Comparison of ENCODE assay signal across 17 cellular contexts in genomic region chr1:184088037-184088436, GRCh38. TPM values are rescaled to one million over a fixed set of nuclear protein-coding genes. Genes with fewer than 3 reads are reported as not detected.
DNase-seq lines count a peak whose midpoint lies in the region; ATAC-seq and TF ChIP-seq lines count a peak whose summit lies in the region.
"Had no signal": no experiment of that assay in that cellular context is flagged by ENCODE, and none has a peak within 500 bp of the region (broad histone marks: within the 10 kb centered on the region; RNA-seq: fewer than 3 reads in every experiment).

No MANE protein-coding gene starts in this region.

- DNase-seq in WTC11 (ENCODE audit: low spot score) (no peak), mesenchymal stem cell (no peak), neuronal stem cell (ENCODE audit: low spot score) (no peak), A172 (ENCODE audit: low spot score) (no peak), EL (no peak), trophoblast cell (no peak)
- DNase-seq: Caco-2; CD4-positive, CD25-positive, alpha-beta regulatory T cell; CD8-positive, alpha-beta T cell; DMS153; DMS79; GF-D8; GOT3; HCEC 1CT had no signal

- H3K9me3 ChIP-seq in mesenchymal stem cell (ENCODE audit: control insufficient read depth, low read length) (peaks cover 7% of the 10 kb centered on the region), neuronal stem cell (replicated peaks in 1 of 2; ENCODE audit: control insufficient read depth in 2 of 2, insufficient read depth in 1 of 2, low read depth in 1 of 2, low read length in 2 of 2) (peaks cover 0 to 2% of the 10 kb centered on the region in 2 donors), trophoblast cell (ENCODE audit: insufficient read depth, low read depth, low read length) (no peaks in the 10 kb centered on the region)
- H3K9me3 ChIP-seq: BLaER1, Caco-2 had no signal

- no peak overlapping the region for H3K14ac ChIP-seq in mesenchymal stem cell (ENCODE audit: low read length in 2 of 2)
- no peak overlapping the region for H3K14ac ChIP-seq in neuronal stem cell (ENCODE audit: low read length)
- H3K14ac ChIP-seq in trophoblast cell (ENCODE audit: low read length): no peak overlapping the region

- H4K8ac ChIP-seq in mesenchymal stem cell (ENCODE audit: low read length) (peak overlapping the region; percentile 73), neuronal stem cell (ENCODE audit: low read depth, low read length) (no peak overlapping the region), trophoblast cell (ENCODE audit: low read depth, low read length) (no peak overlapping the region)

- H3K4me1 ChIP-seq in mesenchymal stem cell (ENCODE audit: control insufficient read depth, insufficient read depth, low read depth, low read length) (no peaks in the 10 kb centered on the region), neuronal stem cell (ENCODE audit: control insufficient read depth in 2 of 2, insufficient read depth in 1 of 2, low read depth in 1 of 2, low read length in 2 of 2) (peaks cover 0 to 7% of the 10 kb centered on the region in 2 donors), trophoblast cell (ENCODE audit: control insufficient read depth in 1 of 2, insufficient read depth in 2 of 2, low read length in 2 of 2) (peaks cover 0 to 2% of the 10 kb centered on the region in 2 experiments)
- H3K4me1 ChIP-seq: BLaER1, Caco-2 had no signal

- no peak overlapping the region for H4K12ac ChIP-seq in trophoblast cell (ENCODE audit: low read depth, low read length)

- no peak for TF ChIP-seq CTCF in WTC11 (IDR thresholded peaks at IDR 0.05)

- H4K91ac ChIP-seq in mesenchymal stem cell (ENCODE audit: low read length) (peak overlapping the region; percentile 29), neuronal stem cell (ENCODE audit: low read depth, low read length, poor library complexity) (no peak overlapping the region), trophoblast cell (ENCODE audit: low read depth, low read length) (no peak overlapping the region)

- POLR2A ChIA-PET in WTC11 (lab: Charles Lee): no interaction called here

- H3K4me3 ChIP-seq in mesenchymal stem cell (ENCODE audit: insufficient read depth in 1 of 2, low read depth in 1 of 2, low read length in 2 of 2): no peak overlapping the region
- H3K4me3 ChIP-seq in neuronal stem cell (ENCODE audit: low read length in 2 of 2): no peak overlapping the region
- H3K4me3 ChIP-seq in trophoblast cell (ENCODE audit: low read depth, low read length): no peak overlapping the region
- H3K4me3 ChIP-seq: BLaER1 had no signal

- H2BK15ac ChIP-seq in mesenchymal stem cell (ENCODE audit: low read depth, poor library complexity, severe bottlenecking) (no peak overlapping the region), neuronal stem cell (ENCODE audit: low read length) (no peak overlapping the region)

- H3K9me3 Mint-ChIP-seq in WTC11: peaks cover 9% of the 10 kb centered on the region; the same call in 1 of the 2 replicates
- H3K9me3 Mint-ChIP-seq: CD8-positive, alpha-beta T cell had no signal

- H2BK12ac ChIP-seq in mesenchymal stem cell (ENCODE audit: low read length in 2 of 2) (no peak overlapping the region), neuronal stem cell (ENCODE audit: low read length) (no peak overlapping the region), trophoblast cell (ENCODE audit: low read length) (no peak overlapping the region)

- no peak overlapping the region for H2BK5ac ChIP-seq in mesenchymal stem cell (ENCODE audit: low read depth, low read length, poor library complexity, severe bottlenecking)
- H2BK5ac ChIP-seq in neuronal stem cell (ENCODE audit: low read length): no peak overlapping the region
- H2BK5ac ChIP-seq in trophoblast cell (ENCODE audit: low read depth, low read length, poor library complexity): no peak overlapping the region

- H3K4me2 ChIP-seq in mesenchymal stem cell (ENCODE audit: low read length, poor library complexity, severe bottlenecking): no peak overlapping the region
- H3K4me2 ChIP-seq in neuronal stem cell (ENCODE audit: insufficient read depth, low read length, poor library complexity, severe bottlenecking): no peak overlapping the region
- no peak overlapping the region for H3K4me2 ChIP-seq in trophoblast cell (ENCODE audit: low read length)
- H3K4me2 ChIP-seq: BLaER1 had no signal

- H3K27ac ChIP-seq in mesenchymal stem cell (ENCODE audit: low read length, poor library complexity, severe bottlenecking): no peak overlapping the region
- no peak overlapping the region for H3K27ac ChIP-seq in neuronal stem cell (replicated peaks; ENCODE audit: low read length)
- no peak overlapping the region for H3K27ac ChIP-seq in trophoblast cell (ENCODE audit: low read depth, low read length)
- H3K27ac ChIP-seq: BLaER1, C4-2B had no signal

- no peaks in the 10 kb centered on the region for H3K4me1 Mint-ChIP-seq in WTC11
- H3K4me1 Mint-ChIP-seq: B cell; CD4-positive, CD25-positive, alpha-beta regulatory T cell had no signal

- H2AK5ac ChIP-seq in mesenchymal stem cell (ENCODE audit: low read length, severe bottlenecking) (no peak overlapping the region), neuronal stem cell (ENCODE audit: low read depth, low read length) (no peak overlapping the region), trophoblast cell (ENCODE audit: low read length) (no peak overlapping the region)

- H3K36me3 ChIP-seq in mesenchymal stem cell (ENCODE audit: control insufficient read depth in 1 of 2, insufficient read depth in 2 of 2, low read depth in 1 of 2, low read length in 2 of 2): peaks cover 0 to 3% of the 10 kb centered on the region in 2 experiments
- no peaks in the 10 kb centered on the region for H3K36me3 ChIP-seq in neuronal stem cell (replicated peaks in 1 of 2; ENCODE audit: control insufficient read depth in 2 of 2, insufficient read depth in 2 of 2, low read length in 2 of 2)
- no peaks in the 10 kb centered on the region for H3K36me3 ChIP-seq in trophoblast cell (ENCODE audit: control insufficient read depth in 1 of 2, insufficient read depth in 2 of 2, low read length in 2 of 2)
- H3K36me3 ChIP-seq: BLaER1 had no signal

- no peak overlapping the region for H3K27ac Mint-ChIP-seq in WTC11
- H3K27ac Mint-ChIP-seq: B cell; CD4-positive, CD25-positive, alpha-beta regulatory T cell; CD8-positive, alpha-beta T cell had no signal

- WGBS in mesenchymal stem cell: 85% methylated on average over 8 of the region's 8 CpGs
- no CpG with 5 or more reads among the region's 8 CpGs for WGBS in neuronal stem cell (ENCODE audit: extremely low coverage in 2 of 2, insufficient read length in 2 of 2, insufficient replicate concordance in 1 of 2), 2 donors
- no CpG with 5 or more reads among the region's 8 CpGs for WGBS in trophoblast cell (ENCODE audit: extremely low coverage, insufficient coverage, insufficient read length)

- H3K23ac ChIP-seq in mesenchymal stem cell (ENCODE audit: low read length in 2 of 2) (no peak overlapping the region), neuronal stem cell (ENCODE audit: low read depth, low read length, poor library complexity) (no peak overlapping the region), trophoblast cell (ENCODE audit: low read length) (no peak overlapping the region)

- H3K4me3 Mint-ChIP-seq in WTC11: no peak overlapping the region
- H3K4me3 Mint-ChIP-seq: B cell; CD4-positive, CD25-positive, alpha-beta regulatory T cell; CD8-positive, alpha-beta T cell had no signal

- H2BK120ac ChIP-seq in mesenchymal stem cell (ENCODE audit: low read depth, low read length): no peak overlapping the region
- no peak overlapping the region for H2BK120ac ChIP-seq in neuronal stem cell (ENCODE audit: low read depth, low read length)
- H2BK120ac ChIP-seq in trophoblast cell (ENCODE audit: insufficient read depth, low read length, poor library complexity): no peak overlapping the region

- H2AFZ ChIP-seq in mesenchymal stem cell (ENCODE audit: low read depth, low read length): no peak overlapping the region
- H2AFZ ChIP-seq in neuronal stem cell (ENCODE audit: low read length): no peak overlapping the region
- H2AFZ ChIP-seq in trophoblast cell (ENCODE audit: insufficient read depth, low read length, poor library complexity): no peak overlapping the region

- H3K27me3 Mint-ChIP-seq in WTC11 (ENCODE audit: low read depth): no peaks in the 10 kb centered on the region; the same call in 1 of the 2 replicates
- H3K27me3 Mint-ChIP-seq: B cell; CD4-positive, CD25-positive, alpha-beta regulatory T cell had no signal

- H3K9ac ChIP-seq in mesenchymal stem cell (ENCODE audit: low read length) (no peak overlapping the region), neuronal stem cell (ENCODE audit: low read depth, low read length, poor library complexity) (no peak overlapping the region), trophoblast cell (ENCODE audit: low read length) (no peak overlapping the region)
- H3K9ac ChIP-seq: BLaER1 had no signal

- no peaks in the 10 kb centered on the region for H3K36me3 Mint-ChIP-seq in WTC11

- ATAC-seq in WTC11: peak; percentile 43
- ATAC-seq: CD8-positive, alpha-beta T cell had no signal

- no peak overlapping the region for H3K18ac ChIP-seq in mesenchymal stem cell (ENCODE audit: low read depth in 1 of 2, low read length in 2 of 2)
- H3K18ac ChIP-seq in neuronal stem cell (ENCODE audit: low read length): peak overlapping the region; percentile 48
- H3K18ac ChIP-seq in trophoblast cell (ENCODE audit: low read length): no peak overlapping the region

- no peaks in the 10 kb centered on the region for H3K79me2 ChIP-seq in trophoblast cell (ENCODE audit: control insufficient read depth, insufficient read depth, low read length, poor library complexity)

- CTCF ChIA-PET in WTC11 (lab: Charles Lee): no interaction called here

- peaks cover 2% of the 10 kb centered on the region for H3K79me1 ChIP-seq in mesenchymal stem cell (replicated peaks; ENCODE audit: low read length, poor library complexity, severe bottlenecking)
- no peaks in the 10 kb centered on the region for H3K79me1 ChIP-seq in neuronal stem cell (ENCODE audit: low read depth, low read length)
- H3K79me1 ChIP-seq in trophoblast cell (ENCODE audit: low read length): no peaks in the 10 kb centered on the region

- no peaks in the 10 kb centered on the region for H3K27me3 ChIP-seq in mesenchymal stem cell (ENCODE audit: control insufficient read depth in 1 of 2, insufficient read depth in 1 of 2, low read length in 2 of 2)
- H3K27me3 ChIP-seq in neuronal stem cell (ENCODE audit: control insufficient read depth in 3 of 3, insufficient read depth in 3 of 3, low read depth in 1 of 3, low read length in 3 of 3): no peaks in the 10 kb centered on the region
- H3K27me3 ChIP-seq in trophoblast cell (ENCODE audit: insufficient read depth, low read length): no peaks in the 10 kb centered on the region
- H3K27me3 ChIP-seq: BLaER1 had no signal

- no peak overlapping the region for H3K4ac ChIP-seq in mesenchymal stem cell (ENCODE audit: low read depth in 1 of 2, low read length in 2 of 2)
- no peak overlapping the region for H3K4ac ChIP-seq in neuronal stem cell (ENCODE audit: low read length)
- no peak overlapping the region for H3K4ac ChIP-seq in trophoblast cell (ENCODE audit: low read depth, low read length)

RNA-seq across cellular contexts. Expression of gene TSEN15, which starts 36.5 kb away (rescaled TPM):
- 22.1 to 24.6 TPM (median 23.8 TPM) in 3 replicates for total RNA-seq in WTC11 (2021)
- polyA plus RNA-seq in mesenchymal stem cell (2013, experiment 1 of 2): 32.4 TPM
- 34.3 TPM for polyA plus RNA-seq in mesenchymal stem cell (2013, experiment 2 of 2)
- 58.2 TPM for polyA plus RNA-seq in neuronal stem cell (2013, experiment 1 of 2)
- 60.1 TPM for polyA plus RNA-seq in neuronal stem cell (2013, experiment 2 of 2)
- total RNA-seq in A172 (2014; rRNA removed; shearing (Covaris generic)): 154 and 167 TPM in 2 replicates
- 23.5 and 24.0 TPM in 2 replicates for polyA plus RNA-seq in trophoblast cell (2013)

RNA-seq across cellular contexts. Expression of gene COLGALT2, which starts 50.5 kb away (rescaled TPM):
- 1.5 to 2.1 TPM (median 1.5 TPM) in 3 replicates for total RNA-seq in WTC11 (2021)
- 2.2 TPM for polyA plus RNA-seq in mesenchymal stem cell (2013, experiment 1 of 2)
- polyA plus RNA-seq in mesenchymal stem cell (2013, experiment 2 of 2): 2.3 TPM
- polyA plus RNA-seq in neuronal stem cell (2013, experiment 1 of 2): 13.7 TPM
- 14.1 TPM for polyA plus RNA-seq in neuronal stem cell (2013, experiment 2 of 2)
- total RNA-seq in A172 (2014; rRNA removed; shearing (Covaris generic)): 1.1 and 1.2 TPM in 2 replicates
- 0.45 and 0.49 TPM in 2 replicates for polyA plus RNA-seq in trophoblast cell (2013)
